In the genomic region with DNA sequence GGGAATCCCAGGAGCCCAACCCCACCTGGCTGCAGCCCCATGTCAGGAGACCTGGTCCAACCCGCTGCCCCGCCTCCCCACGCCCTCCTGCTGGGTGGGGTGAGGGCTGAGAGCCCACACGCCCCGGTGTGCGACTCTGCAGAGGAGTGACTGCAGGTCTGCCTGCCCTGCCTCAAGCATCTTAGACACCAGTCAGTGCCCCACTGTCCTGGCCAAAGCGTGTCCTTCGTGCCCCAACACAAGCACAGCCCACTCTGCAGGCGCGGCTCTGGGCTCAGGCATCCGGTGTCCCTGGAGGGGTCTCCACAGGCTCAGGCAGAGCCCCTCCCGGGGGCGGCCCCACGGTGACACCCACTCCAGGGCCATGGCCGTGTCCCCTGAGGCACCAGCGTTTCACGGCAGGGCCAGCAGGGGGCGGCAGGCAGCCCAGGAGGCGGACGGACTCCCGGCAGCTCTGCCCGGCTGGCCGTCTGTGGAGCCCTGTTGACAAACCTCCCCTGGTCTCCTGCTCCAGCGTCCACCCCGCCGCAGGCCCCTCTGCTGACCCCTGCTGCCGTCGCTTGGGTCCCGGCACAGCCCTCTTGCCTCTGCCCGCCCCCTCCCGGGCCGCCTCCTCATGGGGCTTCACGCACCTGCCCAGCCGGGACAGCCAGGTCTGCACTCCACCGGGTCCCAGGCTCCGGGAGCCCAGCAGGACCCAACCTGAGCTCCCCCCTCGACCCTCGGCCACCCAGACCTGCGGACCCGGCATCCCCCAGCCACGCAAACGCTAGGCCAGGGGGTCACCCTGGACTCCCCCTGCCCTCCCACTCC, we compare ENCODE assay signal across 8 cellular contexts. TPM values are rescaled to one million over a fixed set of nuclear protein-coding genes. Genes with fewer than 3 reads are reported as not detected.
DNase-seq lines count a peak whose midpoint lies in the region; ATAC-seq and TF ChIP-seq lines count a peak whose summit lies in the region.

No MANE protein-coding gene starts in this region.

- no peak overlapping the region for H3K4me3 Mint-ChIP-seq in activated CD4-positive, alpha-beta T cell treated with anti-CD3 and anti-CD28 coated beads, Interleukin-2, amount 10 ng/mL, durations not matched to agents 7 days and 5 days

- DNase-seq in GM10266 (ENCODE audit: extremely low spot score) = peak; percentile 85
- peak; percentile 75 for DNase-seq in NAMALWA (ENCODE audit: low spot score)
- peak; percentile 74 for DNase-seq in activated CD4-positive, alpha-beta T cell treated with anti-CD3 and anti-CD28 coated beads, Interleukin-2, amount 10 ng/mL, durations not matched to agents 7 days and 5 days
- DNase-seq in dermis microvascular lymphatic vessel endothelial cell (ENCODE audit: low read depth in 2 of 2) = peak; percentile 17 to 56
- peak; percentile 35 for DNase-seq in medulla oblongata (ENCODE audit: extremely low spot score)
- DNase-seq in stimulated activated CD8-positive, alpha-beta memory T cell treated with anti-CD3 and anti-CD28 coated beads, Interleukin-15, amount 100 ng/mL, for 24 hours (ENCODE audit: low read depth) = peak; percentile 49

- no peaks in the 10 kb centered on the region for H3K9me3 Mint-ChIP-seq in activated CD4-positive, alpha-beta T cell treated with anti-CD3 and anti-CD28 coated beads, Interleukin-2, amount 10 ng/mL, durations not matched to agents 7 days and 5 days

- ATAC-seq in GM21576 (IDR thresholded peaks at IDR 0.05; ENCODE audit: unreplicated experiment) = no peak
- no peak for ATAC-seq in HG03097 (IDR thresholded peaks at IDR 0.05; ENCODE audit: low FRiP score, unreplicated experiment)

- H3K27me3 Mint-ChIP-seq in activated CD4-positive, alpha-beta T cell treated with anti-CD3 and anti-CD28 coated beads, Interleukin-2, amount 10 ng/mL, durations not matched to agents 7 days and 5 days = no peaks in the 10 kb centered on the region

- no peaks in the 10 kb centered on the region for H3K36me3 Mint-ChIP-seq in activated CD4-positive, alpha-beta T cell treated with anti-CD3 and anti-CD28 coated beads, Interleukin-2, amount 10 ng/mL, durations not matched to agents 7 days and 5 days (ENCODE audit: low read depth)

- no peak overlapping the region for H3K27ac Mint-ChIP-seq in activated CD4-positive, alpha-beta T cell treated with anti-CD3 and anti-CD28 coated beads, Interleukin-2, amount 10 ng/mL, durations not matched to agents 7 days and 5 days

- POLR2A ChIA-PET in activated CD4-positive, alpha-beta T cell treated with anti-CD3 and anti-CD28 coated beads, Interleukin-2, amount 10 ng/mL, durations not matched to agents 7 days and 5 days (lab: Charles Lee) = no interaction called here

- TF ChIP-seq CTCF in GM10266 (IDR thresholded peaks at IDR 0.05; ENCODE audit: control insufficient read depth, insufficient read depth, low read depth, missing control alignments) = peak; percentile 96

- CTCF ChIA-PET in activated CD4-positive, alpha-beta T cell treated with anti-CD3 and anti-CD28 coated beads, Interleukin-2, amount 10 ng/mL, durations not matched to agents 7 days and 5 days (lab: Charles Lee) = interaction anchor here (0.6 to 1.7 kb wide), 7 partner anchors 9 to 406 kb away, joined by 3 to 5 read pairs (median 3); a partner anchor contains a TSS

- H3K4me1 Mint-ChIP-seq in activated CD4-positive, alpha-beta T cell treated with anti-CD3 and anti-CD28 coated beads, Interleukin-2, amount 10 ng/mL, durations not matched to agents 7 days and 5 days = peaks cover 27% of the 10 kb centered on the region

RNA-seq across cellular contexts. Expression of a gene that starts 8.6 kb away (rescaled TPM):
- total RNA-seq in activated CD4-positive, alpha-beta T cell treated with anti-CD3 and anti-CD28 coated beads, Interleukin-2, amount 10 ng/mL, durations not matched to agents 7 days and 5 days = 100 to 1,000 TPM; 204 to 222 TPM
- total RNA-seq in dermis microvascular lymphatic vessel endothelial cell = 34.1 and 40.1 TPM in 2 replicates

RNA-seq across cellular contexts. Expression of a gene that starts 32.6 kb away (rescaled TPM):
- 1 to 10 TPM in 1 of 2 experiments, under 1 TPM in 1; 0.83 to 1.6 TPM for total RNA-seq in activated CD4-positive, alpha-beta T cell treated with anti-CD3 and anti-CD28 coated beads, Interleukin-2, amount 10 ng/mL, durations not matched to agents 7 days and 5 days
- total RNA-seq in dermis microvascular lymphatic vessel endothelial cell = 0.64 and 1.6 TPM in 2 replicates

RNA-seq across cellular contexts. Expression of a gene that starts 45.0 kb away (rescaled TPM):
- not detected for total RNA-seq in activated CD4-positive, alpha-beta T cell treated with anti-CD3 and anti-CD28 coated beads, Interleukin-2, amount 10 ng/mL, durations not matched to agents 7 days and 5 days
- total RNA-seq in dermis microvascular lymphatic vessel endothelial cell = not detected in 2 replicates

RNA-seq across cellular contexts. Expression of a gene that starts 50.8 kb away (rescaled TPM):
- 10 to 100 TPM; 33.8 to 43.7 TPM for total RNA-seq in activated CD4-positive, alpha-beta T cell treated with anti-CD3 and anti-CD28 coated beads, Interleukin-2, amount 10 ng/mL, durations not matched to agents 7 days and 5 days
- total RNA-seq in dermis microvascular lymphatic vessel endothelial cell = 53.7 and 58.4 TPM in 2 replicates

RNA-seq across cellular contexts. Expression of a gene that starts 50.9 kb away (rescaled TPM):
- total RNA-seq in activated CD4-positive, alpha-beta T cell treated with anti-CD3 and anti-CD28 coated beads, Interleukin-2, amount 10 ng/mL, durations not matched to agents 7 days and 5 days = 10 to 100 TPM; 34.3 to 36.9 TPM
- total RNA-seq in dermis microvascular lymphatic vessel endothelial cell = 16.8 and 36.2 TPM in 2 replicates

Comparison
In these comparisons a context has a peak if more than half of its experiments do, and no peak if none do; other contexts are left out.
1. DNase-seq: peak in every context shown above with its lines; median percentile 85 in GM10266; 75 in NAMALWA; 74 in activated CD4-positive, alpha-beta T cell treated with anti-CD3 and anti-CD28 coated beads, Interleukin-2, amount 10 ng/mL, durations not matched to agents 7 days and 5 days; 49 in stimulated activated CD8-positive, alpha-beta memory T cell treated with anti-CD3 and anti-CD28 coated beads, Interleukin-15, amount 100 ng/mL, for 24 hours; 36 in dermis microvascular lymphatic vessel endothelial cell; 35 in medulla oblongata.